In the genomic region with DNA sequence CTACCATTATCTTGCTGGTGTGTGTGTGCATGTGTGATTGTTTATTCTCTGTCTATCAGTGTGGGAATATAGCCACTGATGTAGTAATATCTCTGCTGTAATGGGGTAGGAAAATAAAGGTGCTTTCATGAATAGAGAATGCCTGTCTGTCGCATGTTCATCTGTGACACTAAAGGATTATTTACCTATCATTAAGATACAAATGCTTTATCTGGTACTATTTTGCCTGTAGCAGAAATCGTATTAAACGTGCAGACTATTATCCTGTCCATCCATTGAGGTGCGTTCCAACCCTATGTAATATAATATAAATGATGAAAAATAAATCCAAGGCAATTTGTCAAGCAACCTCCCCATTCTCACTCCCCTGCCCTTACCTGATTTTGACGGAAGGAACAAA, we compare ENCODE assay signal across 3 cellular contexts.
"Had no signal": no experiment of that assay in that cellular context is flagged by ENCODE, and none has a peak within 500 bp of the region (broad histone marks: within the 10 kb centered on the region; RNA-seq: fewer than 3 reads in every experiment).

No MANE protein-coding gene starts in this region.

- H3K4me3 ChIP-seq: GM12878 had no signal

- DNase-seq: GDM1, GF-D8 had no signal
